Comparison of ENCODE assay signal across 8 cellular contexts in genomic region chr11:35272391-35272821, GRCh38.
DNase-seq lines count a peak whose midpoint lies in the region; ATAC-seq and TF ChIP-seq lines count a peak whose summit lies in the region.

No MANE protein-coding gene starts in this region.

- peaks cover 18% of the 10 kb centered on the region for H3K27me3 Mint-ChIP-seq in activated T-helper 2 cell treated with anti-CD3 and anti-CD28 coated beads, Interferon-gamma antibody, Interleukin-2, Interleukin-4, amounts not matched to agents 10 μg/mL and 5 μg/mL and 100 μg/mL, durations not matched to agents 14 hours and 24 hours and 36 hours (ENCODE audit: low read depth)

- peaks cover 14% of the 10 kb centered on the region for H3K4me1 ChIP-seq in KMS-11 (ENCODE audit: low read depth, poor library complexity, severe bottlenecking)

- H3K9me3 Mint-ChIP-seq in activated T-helper 2 cell treated with anti-CD3 and anti-CD28 coated beads, Interferon-gamma antibody, Interleukin-2, Interleukin-4, amounts not matched to agents 10 μg/mL and 5 μg/mL and 100 μg/mL, durations not matched to agents 14 hours and 24 hours and 36 hours = peaks cover 7% of the 10 kb centered on the region

- no peak overlapping the region for H3K27ac ChIP-seq in KMS-11

- DNase-seq in CD1c-positive myeloid dendritic cell (ENCODE audit: extremely low spot score) (peak; percentile 40), NCI-H69 (lab: John Stamatoyannopoulos, UW) (no peak), NCI-H1694 treated with DMSO at 0.1 percent for 48 hours (lab: John Stamatoyannopoulos, UW) (no peak), 8988T (no peak)
- DNase-seq in activated T-helper 2 cell treated with anti-CD3 and anti-CD28 coated beads, Interferon-gamma antibody, Interleukin-2, Interleukin-4, amounts not matched to agents 10 μg/mL and 5 μg/mL and 100 μg/mL, durations not matched to agents 14 hours and 24 hours and 36 hours (ENCODE audit: low spot score) = peak; percentile 36
- peak; percentile 11 to 33 for DNase-seq in stimulated activated CD8-positive, alpha-beta memory T cell treated with anti-CD3 and anti-CD28 coated beads, Interleukin-2, amount 100 ng/mL, for 48 hours (ENCODE audit: low read depth in 2 of 2)

- H4K20me1 ChIP-seq in KMS-11 (ENCODE audit: insufficient read depth) = no peaks in the 10 kb centered on the region

- peak overlapping the region; percentile 79 for H3K27ac Mint-ChIP-seq in activated T-helper 2 cell treated with anti-CD3 and anti-CD28 coated beads, Interferon-gamma antibody, Interleukin-2, Interleukin-4, amounts not matched to agents 10 μg/mL and 5 μg/mL and 100 μg/mL, durations not matched to agents 14 hours and 24 hours and 36 hours

- H3K36me3 ChIP-seq in KMS-11 (ENCODE audit: insufficient read depth) = no peaks in the 10 kb centered on the region

- H3K4me3 Mint-ChIP-seq in activated T-helper 2 cell treated with anti-CD3 and anti-CD28 coated beads, Interferon-gamma antibody, Interleukin-2, Interleukin-4, amounts not matched to agents 10 μg/mL and 5 μg/mL and 100 μg/mL, durations not matched to agents 14 hours and 24 hours and 36 hours (ENCODE audit: low read depth) = peak overlapping the region; percentile 23

- no peak overlapping the region for H3K9ac ChIP-seq in KMS-11

- peaks cover 57% of the 10 kb centered on the region for H3K4me1 Mint-ChIP-seq in activated T-helper 2 cell treated with anti-CD3 and anti-CD28 coated beads, Interferon-gamma antibody, Interleukin-2, Interleukin-4, amounts not matched to agents 10 μg/mL and 5 μg/mL and 100 μg/mL, durations not matched to agents 14 hours and 24 hours and 36 hours (ENCODE audit: low read depth)

- TF ChIP-seq CTCF in KMS-11 (conservative IDR thresholded peaks at IDR 0.05; ENCODE audit: low read depth, low read length) = no peak

- H2AFZ ChIP-seq in KMS-11 (ENCODE audit: low read depth) = no peak overlapping the region

- H3K79me2 ChIP-seq in KMS-11 (ENCODE audit: insufficient read depth, low read depth) = no peaks in the 10 kb centered on the region

- H3K4me3 ChIP-seq in KMS-11 (IDR thresholded peaks at IDR 0.05; ENCODE audit: insufficient read depth, low read depth, low read length) = no peak overlapping the region

- H3K4me2 ChIP-seq in KMS-11 = peak overlapping the region; percentile 41

- H3K36me3 Mint-ChIP-seq in activated T-helper 2 cell treated with anti-CD3 and anti-CD28 coated beads, Interferon-gamma antibody, Interleukin-2, Interleukin-4, amounts not matched to agents 10 μg/mL and 5 μg/mL and 100 μg/mL, durations not matched to agents 14 hours and 24 hours and 36 hours (ENCODE audit: low read depth) = no peaks in the 10 kb centered on the region

- no peaks in the 10 kb centered on the region for H3K27me3 ChIP-seq in KMS-11 (ENCODE audit: insufficient read depth, low read depth)

- peak; percentile 84 for ATAC-seq in GM21423 (IDR thresholded peaks at IDR 0.05; ENCODE audit: unreplicated experiment)

- intact Hi-C loops in activated T-helper 2 cell treated with anti-CD3 and anti-CD28 coated beads, Interferon-gamma antibody, Interleukin-2, Interleukin-4, amounts not matched to agents 10 μg/mL and 5 μg/mL and 100 μg/mL, durations not matched to agents 14 hours and 24 hours and 36 hours (cut with micrococcal nuclease) = loop anchor here (1.0 to 10.0 kb wide), 10 partner anchors 16 to 1378 kb away; partner anchors contain the start of gene LMO2

Comparison
In these comparisons a context has a peak if more than half of its experiments do, and no peak if none do; other contexts are left out.
1. DNase-seq: peak in CD1c-positive myeloid dendritic cell (single experiment), activated T-helper 2 cell treated with anti-CD3 and anti-CD28 coated beads, Interferon-gamma antibody, Interleukin-2, Interleukin-4, amounts not matched to agents 10 μg/mL and 5 μg/mL and 100 μg/mL, durations not matched to agents 14 hours and 24 hours and 36 hours (single experiment) and stimulated activated CD8-positive, alpha-beta memory T cell treated with anti-CD3 and anti-CD28 coated beads, Interleukin-2, amount 100 ng/mL, for 48 hours (2 of 2); none in NCI-H69 (single experiment), NCI-H1694 treated with DMSO at 0.1 percent for 48 hours (single experiment) and 8988T (single experiment).